In genomic region chrX:127574829-127575228, GRCh38 we compare ENCODE assay signal across 29 cellular contexts.
"Had no signal": no experiment of that assay in that cellular context is flagged by ENCODE, and none has a peak within 500 bp of the region (broad histone marks: within the 10 kb centered on the region; RNA-seq: fewer than 3 reads in every experiment).

No MANE protein-coding gene starts in this region.

- H3K4me1 ChIP-seq: ascending aorta, breast epithelium, SJSA1 had no signal

- H3K4me3 ChIP-seq: ascending aorta, breast epithelium, SJSA1 had no signal

- DNase-seq: activated CD4-positive, alpha-beta T cell treated with anti-CD3 and anti-CD28 coated beads, Interleukin-2, amount 10 ng/mL, durations not matched to agents 24 days and 14 days; activated CD4-positive, alpha-beta T cell treated with anti-CD3 and anti-CD28 coated beads, Interleukin-2, amount 50 U/mL, for 4 hours; activated CD8-positive, alpha-beta T cell treated with anti-CD3 and anti-CD28 coated beads for 36 hours; activated gamma-delta T cell; activated naive CD4-positive, alpha-beta T cell treated with Interleukin-2 at 50 U/mL for 16 hours; activated naive CD8-positive, alpha-beta T cell treated with anti-CD3 and anti-CD28 coated beads, Interleukin-2, amount 10 ng/mL, durations not matched to agents 7 days and 5 days; activated T-cell treated with anti-CD3 and anti-CD28 coated beads, Interleukin-2, amount 50 U/mL, for 1 hour; activated T-cell treated with anti-CD3 and anti-CD28 coated beads, Interleukin-2, amount 50 U/mL, for 72 hours; amygdala; MM.1S; MV-4-11; NCI-H1092; NCI-H1436 treated with DMSO at 0.1 percent for 48 hours; NCI-H187; NCI-H2029 treated with DMSO at 0.1 percent for 48 hours; NCI-H2107; NCI-H2171; NCI-H446; NCI-H524; SHP77 treated with DMSO at 0.1 percent for 48 hours; SK-N-SH had no signal

- H3K4me1 Mint-ChIP-seq: activated CD4-positive, alpha-beta T cell treated with anti-CD3 and anti-CD28 coated beads, Interleukin-2, amount 10 ng/mL, durations not matched to agents 24 days and 14 days; activated naive CD4-positive, alpha-beta T cell treated with anti-CD3 and anti-CD28 coated beads, Interleukin-2, amount 50 U/mL, for 24 hours; activated naive CD8-positive, alpha-beta T cell treated with anti-CD3 and anti-CD28 coated beads, Interleukin-2, amount 10 ng/mL, durations not matched to agents 7 days and 5 days had no signal

- H3K36me3 Mint-ChIP-seq: activated naive CD4-positive, alpha-beta T cell treated with anti-CD3 and anti-CD28 coated beads, Interleukin-2, amount 50 U/mL, for 24 hours; activated naive CD8-positive, alpha-beta T cell treated with anti-CD3 and anti-CD28 coated beads, Interleukin-2, amount 10 ng/mL, durations not matched to agents 7 days and 5 days had no signal

- H3K9ac ChIP-seq: KMS-11, SK-N-SH had no signal

- H3K9me3 ChIP-seq: ascending aorta, SJSA1, SK-N-SH had no signal

- H3K27ac Mint-ChIP-seq: activated CD4-positive, alpha-beta T cell treated with anti-CD3 and anti-CD28 coated beads, Interleukin-2, amount 10 ng/mL, durations not matched to agents 24 days and 14 days; activated CD8-positive, alpha-beta T cell treated with anti-CD3 and anti-CD28 coated beads for 36 hours; activated naive CD4-positive, alpha-beta T cell treated with anti-CD3 and anti-CD28 coated beads, Interleukin-2, amount 50 U/mL, for 24 hours; activated naive CD8-positive, alpha-beta T cell treated with anti-CD3 and anti-CD28 coated beads, Interleukin-2, amount 10 ng/mL, durations not matched to agents 7 days and 5 days; activated T-cell treated with anti-CD3 and anti-CD28 coated beads, Interleukin-2, amount 50 U/mL, for 72 hours; activated T-helper 2 cell treated with anti-CD3 and anti-CD28 coated beads, Interferon-gamma antibody, Interleukin-2, Interleukin-4, amounts not matched to agents 10 μg/mL and 5 μg/mL and 100 μg/mL, durations not matched to agents 14 hours and 24 hours and 36 hours; T-helper 1 cell treated with Interleukin-12 subunit alpha and Interleukin-12 subunit beta and Interleukin-4 antibody, amounts not matched to agents 30 μg/mL and 1 μg/mL, for 36 hours; T-helper 2 cell treated with Interferon-gamma antibody and Interleukin-4, amounts not matched to agents 5 μg/mL and 100 μg/mL, for 36 hours had no signal

- H3K27me3 Mint-ChIP-seq: activated CD4-positive, alpha-beta T cell treated with anti-CD3 and anti-CD28 coated beads, Interleukin-2, amount 10 ng/mL, durations not matched to agents 24 days and 14 days; activated CD8-positive, alpha-beta T cell treated with anti-CD3 and anti-CD28 coated beads for 36 hours; activated naive CD4-positive, alpha-beta T cell treated with anti-CD3 and anti-CD28 coated beads, Interleukin-2, amount 50 U/mL, for 24 hours; activated naive CD8-positive, alpha-beta T cell treated with anti-CD3 and anti-CD28 coated beads, Interleukin-2, amount 10 ng/mL, durations not matched to agents 7 days and 5 days had no signal

- H3K27me3 ChIP-seq: ascending aorta, breast epithelium, SJSA1 had no signal

- H3K4me2 ChIP-seq: KMS-11, SK-N-SH had no signal

- H3K36me3 ChIP-seq: ascending aorta, breast epithelium, SJSA1 had no signal

- H3K4me3 Mint-ChIP-seq: activated CD4-positive, alpha-beta T cell treated with anti-CD3 and anti-CD28 coated beads, Interleukin-2, amount 10 ng/mL, durations not matched to agents 24 days and 14 days; activated CD8-positive, alpha-beta T cell treated with anti-CD3 and anti-CD28 coated beads for 36 hours; activated naive CD4-positive, alpha-beta T cell treated with anti-CD3 and anti-CD28 coated beads, Interleukin-2, amount 50 U/mL, for 24 hours; activated naive CD8-positive, alpha-beta T cell treated with anti-CD3 and anti-CD28 coated beads, Interleukin-2, amount 10 ng/mL, durations not matched to agents 7 days and 5 days; activated T-cell treated with anti-CD3 and anti-CD28 coated beads, Interleukin-2, amount 50 U/mL, for 72 hours; T-helper 1 cell treated with Interleukin-12 subunit alpha and Interleukin-12 subunit beta and Interleukin-4 antibody, amounts not matched to agents 30 μg/mL and 1 μg/mL, for 36 hours; T-helper 2 cell treated with Interferon-gamma antibody and Interleukin-4, amounts not matched to agents 5 μg/mL and 100 μg/mL, for 36 hours had no signal

- H3K27ac ChIP-seq: ascending aorta, breast epithelium, KMS-11, SJSA1 had no signal

- H3K9me3 Mint-ChIP-seq: activated CD4-positive, alpha-beta T cell treated with anti-CD3 and anti-CD28 coated beads, Interleukin-2, amount 10 ng/mL, durations not matched to agents 24 days and 14 days; activated naive CD8-positive, alpha-beta T cell treated with anti-CD3 and anti-CD28 coated beads, Interleukin-2, amount 10 ng/mL, durations not matched to agents 7 days and 5 days had no signal
